In the genomic region with DNA sequence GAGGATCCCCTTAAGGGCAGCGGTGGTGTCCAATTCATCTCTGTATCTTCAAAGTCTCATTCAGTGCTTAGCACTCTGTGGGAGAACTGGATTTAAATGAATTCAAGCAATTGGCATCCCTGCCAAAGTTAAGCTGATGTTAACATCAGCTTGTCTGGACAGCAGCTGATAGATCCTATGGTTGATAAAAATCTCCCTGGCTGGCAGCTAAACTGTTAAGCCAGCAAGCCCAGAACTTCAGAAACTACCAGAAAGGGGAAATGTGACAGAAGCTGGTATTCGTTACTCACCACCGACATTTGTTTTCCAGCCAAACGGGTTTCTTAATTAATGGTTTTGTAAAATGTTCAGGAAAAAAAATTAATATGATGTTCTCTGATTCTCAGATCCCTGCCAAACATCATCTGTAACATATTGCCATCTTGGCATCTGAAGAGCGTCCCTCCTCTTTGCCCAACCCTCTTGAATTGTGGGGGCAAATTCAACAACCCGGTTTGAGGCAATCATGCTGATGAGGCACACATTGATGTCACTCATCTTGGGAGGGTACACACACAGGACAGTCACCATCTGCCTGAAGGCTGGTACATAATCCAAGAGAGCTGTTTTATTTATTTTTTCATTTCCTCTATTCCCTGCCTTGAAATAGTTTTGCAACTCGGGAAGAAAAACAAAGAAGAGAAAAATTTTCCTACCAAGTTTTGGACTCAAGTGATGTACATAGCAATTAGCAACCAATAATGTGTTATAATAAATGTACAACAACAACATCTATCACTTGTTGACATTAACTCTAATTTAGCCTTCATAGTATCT, we compare ENCODE assay signal across 25 cellular contexts.
A peak's percentile ranks its signal among the peaks of the same experiment; 100 is the strongest.
DNase-seq lines count a peak whose midpoint lies in the region; ATAC-seq and TF ChIP-seq lines count a peak whose summit lies in the region.
"Had no signal": no experiment of that assay in that cellular context is flagged by ENCODE, and none has a peak within 500 bp of the region (broad histone marks: within the 10 kb centered on the region; RNA-seq: fewer than 3 reads in every experiment).

No MANE protein-coding gene starts in this region.

- H3K79me2 ChIP-seq in osteoblast (ENCODE audit: insufficient read depth, low read length) = no peaks in the 10 kb centered on the region

- H3K4me1 Mint-ChIP-seq in activated T-cell treated with anti-CD3 and anti-CD28 coated beads, Interleukin-2, amount 50 U/mL, for 72 hours (ENCODE audit: low read depth) = no peaks in the 10 kb centered on the region
- H3K4me1 Mint-ChIP-seq: activated CD4-positive, alpha-beta memory T cell treated with anti-CD3 and anti-CD28 coated beads, Interleukin-2, amount 10 ng/mL, durations not matched to agents 7 days and 5 days; central memory CD8-positive, alpha-beta T cell; stimulated activated memory B cell treated with anti-CD40 and anti-IgM and Interleukin-4, amounts not matched to agents 10 μg/mL and 1 μg/mL and 100 μg/mL, for 72 hours had no signal

- H3K36me3 ChIP-seq in adipocyte (ENCODE audit: control insufficient read depth, insufficient read depth, low read length, severe bottlenecking) (no peaks in the 10 kb centered on the region), osteoblast (ENCODE audit: insufficient read depth, low read length) (no peaks in the 10 kb centered on the region), heart left ventricle (no peaks in the 10 kb centered on the region)
- H3K36me3 ChIP-seq: adrenal gland, BLaER1, ovary had no signal

- no peak overlapping the region for H3K27ac Mint-ChIP-seq in activated T-cell treated with anti-CD3 and anti-CD28 coated beads, Interleukin-2, amount 50 U/mL, for 72 hours
- H3K27ac Mint-ChIP-seq: activated CD4-positive, alpha-beta memory T cell treated with anti-CD3 and anti-CD28 coated beads, Interleukin-2, amount 10 ng/mL, durations not matched to agents 7 days and 5 days; activated T-helper 1 cell treated with anti-CD3 and anti-CD28 coated beads, Interleukin-12 subunit alpha, Interleukin-12 subunit beta, Interleukin-2, Interleukin-4 antibody, amounts not matched to agents 30 ng/mL and 10 ng/mL and 1 ng/mL, durations not matched to agents 14 hours and 24 hours and 36 hours; nephron progenitor cell; stimulated activated memory B cell treated with anti-CD40 and anti-IgM and Interleukin-4, amounts not matched to agents 10 μg/mL and 1 μg/mL and 100 μg/mL, for 72 hours had no signal

- H3K9ac ChIP-seq in adipocyte (ENCODE audit: low read length) = no peak overlapping the region
- H3K9ac ChIP-seq: BLaER1 had no signal

- H3K4me2 ChIP-seq in osteoblast (ENCODE audit: insufficient read depth, low read length) = no peak overlapping the region
- H3K4me2 ChIP-seq: BLaER1 had no signal

- H4K20me1 ChIP-seq in osteoblast (ENCODE audit: insufficient read depth, low read length) = no peaks in the 10 kb centered on the region
- H4K20me1 ChIP-seq: BLaER1 had no signal

- no peak for ATAC-seq in activated T-cell treated with anti-CD3 and anti-CD28 coated beads, Interleukin-2, amount 50 U/mL, for 72 hours (replicated peaks in 1 of 2)
- no peak for ATAC-seq in heart left ventricle
- ATAC-seq in GM18517 (IDR thresholded peaks at IDR 0.05; ENCODE audit: unreplicated experiment) = no peak
- ATAC-seq: stimulated activated memory B cell treated with anti-CD40 and anti-IgM and Interleukin-4, amounts not matched to agents 10 μg/mL and 1 μg/mL and 100 μg/mL, for 72 hours had no signal

- H3K9me3 Mint-ChIP-seq in activated T-cell treated with anti-CD3 and anti-CD28 coated beads, Interleukin-2, amount 50 U/mL, for 72 hours = no peaks in the 10 kb centered on the region
- H3K9me3 Mint-ChIP-seq: central memory CD8-positive, alpha-beta T cell had no signal

- H3K36me3 Mint-ChIP-seq in activated T-cell treated with anti-CD3 and anti-CD28 coated beads, Interleukin-2, amount 50 U/mL, for 72 hours (ENCODE audit: insufficient read depth in 2 of 2) = peaks cover 0 to 5% of the 10 kb centered on the region in 2 donors
- H3K36me3 Mint-ChIP-seq: stimulated activated memory B cell treated with anti-CD40 and anti-IgM and Interleukin-4, amounts not matched to agents 10 μg/mL and 1 μg/mL and 100 μg/mL, for 72 hours had no signal

- peak; percentile 77 for DNase-seq in Ammon's horn (ENCODE audit: low spot score)
- DNase-seq in NCI-H446 (lab: John Stamatoyannopoulos, UW) = peak; percentile 78 to 92
- DNase-seq in adipocyte (ENCODE audit: low read depth) = peak; percentile 32
- DNase-seq in osteoblast (ENCODE audit: insufficient read length, low spot score, missing footprints) = no peak
- DNase-seq in activated T-cell treated with anti-CD3 and anti-CD28 coated beads, Interleukin-2, amount 50 U/mL, for 72 hours = no peak
- no peak for DNase-seq in heart left ventricle
- DNase-seq: ACHN; activated CD4-positive, alpha-beta memory T cell treated with anti-CD3 and anti-CD28 coated beads, Interleukin-2, amount 10 ng/mL, durations not matched to agents 7 days and 5 days; activated CD4-positive, alpha-beta T cell treated with anti-CD3 and anti-CD28 coated beads for 1 hour; activated CD8-positive, alpha-beta memory T cell treated with anti-CD3 and anti-CD28 coated beads, Interleukin-2, amount 50 U/mL, for 4 hours; activated naive CD4-positive, alpha-beta T cell treated with Interleukin-2 at 50 U/mL for 16 hours; adrenal gland; NCI-H1436 treated with DMSO at 0.1 percent for 48 hours; NCI-H82; nephron progenitor cell; ovary; Right ventricle myocardium superior; stimulated activated CD4-positive, alpha-beta T cell treated with anti-CD3 and anti-CD28 coated beads, Interleukin-15, amount 100 ng/mL, for 24 hours; substantia nigra; T-helper 2 cell had no signal

- H3K4me1 ChIP-seq in adipocyte (ENCODE audit: control insufficient read depth, insufficient read depth, low read length) (peaks cover 30% of the 10 kb centered on the region), osteoblast (ENCODE audit: insufficient read depth, low read length) (peaks cover 25% of the 10 kb centered on the region), heart left ventricle (peaks cover 0 to 11% (median 5%) of the 10 kb centered on the region in 12 donors)
- H3K4me1 ChIP-seq: BLaER1 had no signal

- intact Hi-C loops in heart left ventricle (cut with DNase I) = loop anchor here in 5 of 10 donors (1.0 to 10.0 kb wide), 6 partner anchors 78 to 353 kb away; a partner anchor contains a TSS

- H3K9me3 ChIP-seq in adipocyte (ENCODE audit: control insufficient read depth, low read length) = peaks cover 23% of the 10 kb centered on the region
- H3K9me3 ChIP-seq in osteoblast (ENCODE audit: low read depth, low read length) = no peaks in the 10 kb centered on the region
- peaks cover 0 to 17% (median 2%) of the 10 kb centered on the region in 12 donors for H3K9me3 ChIP-seq in heart left ventricle
- H3K9me3 ChIP-seq: adrenal gland, ovary had no signal

- H3K27me3 ChIP-seq in adipocyte (replicated peaks; ENCODE audit: control insufficient read depth, insufficient read depth, low read length) = no peaks in the 10 kb centered on the region
- no peaks in the 10 kb centered on the region for H3K27me3 ChIP-seq in osteoblast (ENCODE audit: insufficient read depth, low read length)
- H3K27me3 ChIP-seq in heart left ventricle = no peaks in the 10 kb centered on the region
- H3K27me3 ChIP-seq: adrenal gland, BLaER1, ovary had no signal

- TF ChIP-seq POLR2A in heart left ventricle (IDR thresholded peaks at IDR 0.05) = no peak

- H3K4me3 Mint-ChIP-seq in activated T-cell treated with anti-CD3 and anti-CD28 coated beads, Interleukin-2, amount 50 U/mL, for 72 hours = no peak overlapping the region
- H3K4me3 Mint-ChIP-seq: activated CD4-positive, alpha-beta memory T cell treated with anti-CD3 and anti-CD28 coated beads, Interleukin-2, amount 10 ng/mL, durations not matched to agents 7 days and 5 days; activated T-helper 1 cell treated with anti-CD3 and anti-CD28 coated beads, Interleukin-12 subunit alpha, Interleukin-12 subunit beta, Interleukin-2, Interleukin-4 antibody, amounts not matched to agents 30 ng/mL and 10 ng/mL and 1 ng/mL, durations not matched to agents 14 hours and 24 hours and 36 hours; central memory CD8-positive, alpha-beta T cell; nephron progenitor cell; stimulated activated memory B cell treated with anti-CD40 and anti-IgM and Interleukin-4, amounts not matched to agents 10 μg/mL and 1 μg/mL and 100 μg/mL, for 72 hours had no signal

- TF ChIP-seq CTCF in osteoblast (IDR thresholded peaks at IDR 0.05; ENCODE audit: extremely low read depth, low read depth, low read length) = no peak
- no peak for TF ChIP-seq CTCF in heart left ventricle (IDR thresholded peaks at IDR 0.05)

- no peak overlapping the region for H3K4me3 ChIP-seq in adipocyte (ENCODE audit: low read length)
- no peak overlapping the region for H3K4me3 ChIP-seq in osteoblast (ENCODE audit: insufficient read depth, low read length)
- H3K4me3 ChIP-seq in heart left ventricle = no peak overlapping the region
- H3K4me3 ChIP-seq: adrenal gland, BLaER1, ovary had no signal

- H3K27me3 Mint-ChIP-seq in activated T-cell treated with anti-CD3 and anti-CD28 coated beads, Interleukin-2, amount 50 U/mL, for 72 hours (ENCODE audit: low read depth) = peaks cover 31% of the 10 kb centered on the region

- 79 to 85% (median 80%) methylated on average over 7 of the region's 7 CpGs for WGBS in heart left ventricle, 4 donors

- H2AFZ ChIP-seq in osteoblast (ENCODE audit: low read length) = peak overlapping the region; percentile 20

- H3K27ac ChIP-seq in osteoblast (ENCODE audit: low read depth, low read length) (no peak overlapping the region), heart left ventricle (no peak overlapping the region)
- H3K27ac ChIP-seq: adrenal gland, BLaER1, ovary had no signal

Comparison
In these comparisons a context has a peak if more than half of its experiments do, and no peak if none do; other contexts are left out.
1. DNase-seq: peak in Ammon's horn (single experiment), NCI-H446 (2 of 2) and adipocyte (single experiment); none in osteoblast (single experiment), activated T-cell treated with anti-CD3 and anti-CD28 coated beads, Interleukin-2, amount 50 U/mL, for 72 hours (0 of 2) and heart left ventricle (0 of 5).